27 cellular contexts compared by ENCODE assay signal in the genomic region with DNA sequence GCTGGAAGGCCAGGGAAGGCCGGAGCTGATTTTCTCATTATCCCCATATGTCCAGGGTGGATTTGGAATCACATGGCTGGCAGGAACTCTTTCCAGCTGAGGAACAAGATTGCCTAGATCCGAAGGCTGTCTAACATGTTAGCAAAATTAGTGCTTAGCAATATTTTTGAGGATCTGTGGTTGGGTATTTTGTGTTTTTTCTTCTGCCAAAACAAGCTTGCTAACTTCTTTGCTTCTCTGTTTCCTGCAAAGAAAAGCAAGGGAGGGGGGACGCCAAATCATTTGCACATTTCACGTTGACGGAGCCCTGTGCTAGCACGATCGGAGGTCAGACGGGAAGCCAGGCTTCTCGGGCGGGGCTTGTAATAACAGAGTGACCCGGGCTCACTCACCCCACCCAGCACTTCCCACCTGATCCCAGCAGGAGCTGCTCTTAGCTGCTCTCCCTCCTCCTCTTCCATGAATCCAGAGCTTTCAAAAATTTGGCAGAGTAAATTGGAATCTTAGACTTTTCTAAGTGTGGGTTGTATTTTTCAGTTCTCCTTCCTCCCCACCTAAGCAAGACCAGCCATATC. TPM values are rescaled to one million over a fixed set of nuclear protein-coding genes. Genes with fewer than 3 reads are reported as not detected.
DNase-seq lines count a peak whose midpoint lies in the region; ATAC-seq and TF ChIP-seq lines count a peak whose summit lies in the region.
"Had no signal": no experiment of that assay in that cellular context is flagged by ENCODE, and none has a peak within 500 bp of the region (broad histone marks: within the 10 kb centered on the region; RNA-seq: fewer than 3 reads in every experiment).

No MANE protein-coding gene starts in this region.

- H3K27ac ChIP-seq in lower lobe of right lung, result no peak overlapping the region
- H3K27ac ChIP-seq in dorsolateral prefrontal cortex, result peak overlapping the region in 16 of 59 donors; percentile 4 to 65 (median 30)
- H3K27ac ChIP-seq: HL-60, ovary, spleen had no signal

- peak; percentile 30 for TF ChIP-seq CTCF in fibroblast of the aortic adventitia (IDR thresholded peaks at IDR 0.05; ENCODE audit: insufficient read depth, low read length)
- peak; percentile 13 for TF ChIP-seq CTCF in lower lobe of right lung (IDR thresholded peaks at IDR 0.05)
- no peak for TF ChIP-seq CTCF in dorsolateral prefrontal cortex (IDR thresholded peaks at IDR 0.05 in 54 of 56, conservative IDR thresholded peaks at IDR 0.05 in 2 of 56; ENCODE audit: low read depth in 1 of 56, partially characterized antibody in 56 of 56)
- TF ChIP-seq CTCF in glutamatergic neuron (IDR thresholded peaks at IDR 0.05; ENCODE audit: partially characterized antibody, unreplicated experiment), result no peak

- no peaks in the 10 kb centered on the region for H3K9me3 ChIP-seq in lower lobe of right lung
- H3K9me3 ChIP-seq: ovary had no signal

- intact Hi-C loops in lower lobe of right lung (cut with DNase I) (no loop called here), dorsolateral prefrontal cortex (cut with DNase I) (no loop called here)

- H3K27me3 ChIP-seq in lower lobe of right lung (ENCODE audit: low read depth) (peaks cover 22% of the 10 kb centered on the region), dorsolateral prefrontal cortex (peaks cover 0 to 19% (median 0%) of the 10 kb centered on the region in 45 donors)
- H3K27me3 ChIP-seq: ovary had no signal

- H3K36me3 Mint-ChIP-seq in glutamatergic neuron (ENCODE audit: unreplicated experiment), result peaks cover 5% of the 10 kb centered on the region
- H3K36me3 Mint-ChIP-seq: activated naive CD8-positive, alpha-beta T cell treated with anti-CD3 and anti-CD28 coated beads, Interleukin-2, amount 10 ng/mL, durations not matched to agents 7 days and 5 days; natural killer cell; stimulated activated effector memory CD8-positive, alpha-beta T cell treated with anti-CD3 and anti-CD28 coated beads, Interleukin-12 subunit alpha, Interleukin-12 subunit beta, amount 100 ng/mL, for 72 hours had no signal

- DNase-seq in Caki2 (ENCODE audit: low read depth), result peak; percentile 47
- peak; percentile 45 for DNase-seq in NCI-H460 (ENCODE audit: extremely low read depth, low read depth)
- DNase-seq in fibroblast of the aortic adventitia (ENCODE audit: low read depth), result peak; percentile 67
- no peak for DNase-seq in lower lobe of right lung
- no peak for DNase-seq in NCI-H128 (lab: John Stamatoyannopoulos, UW; ENCODE audit: unreplicated experiment)
- no peak for DNase-seq in dorsolateral prefrontal cortex
- DNase-seq in DMS 273 (lab: John Stamatoyannopoulos, UW; ENCODE audit: unreplicated experiment), result no peak
- no peak for DNase-seq in glutamatergic neuron
- DNase-seq: activated CD4-positive, alpha-beta memory T cell treated with anti-CD3 and anti-CD28 coated beads, Interleukin-2, amount 10 ng/mL, durations not matched to agents 7 days and 5 days; activated CD4-positive, CD25-positive, alpha-beta regulatory T cell; activated effector memory CD4-positive, alpha-beta T cell treated with Interleukin-2 at 50 U/mL for 16 hours; activated naive CD8-positive, alpha-beta T cell treated with anti-CD3 and anti-CD28 coated beads, Interleukin-2, amount 10 ng/mL, durations not matched to agents 7 days and 5 days; C1 segment of cervical spinal cord; Calu3; H9; natural killer cell; NCI-H1930; NCI-H226; ovary; retina; spleen; stimulated activated CD4-positive, alpha-beta T cell treated with anti-CD3 and anti-CD28 coated beads, Interleukin-2, amount 100 ng/mL, for 48 hours had no signal

- H3K4me3 Mint-ChIP-seq in glutamatergic neuron (ENCODE audit: unreplicated experiment), result no peak overlapping the region
- H3K4me3 Mint-ChIP-seq: activated CD4-positive, alpha-beta memory T cell treated with anti-CD3 and anti-CD28 coated beads, Interleukin-2, amount 10 ng/mL, durations not matched to agents 7 days and 5 days; activated naive CD8-positive, alpha-beta T cell treated with anti-CD3 and anti-CD28 coated beads, Interleukin-2, amount 10 ng/mL, durations not matched to agents 7 days and 5 days; H9; natural killer cell; stimulated activated effector memory CD8-positive, alpha-beta T cell treated with anti-CD3 and anti-CD28 coated beads, Interleukin-12 subunit alpha, Interleukin-12 subunit beta, amount 100 ng/mL, for 72 hours had no signal

- peaks cover 19% of the 10 kb centered on the region for H3K4me1 ChIP-seq in lower lobe of right lung
- H3K4me1 ChIP-seq: spleen had no signal

- peaks cover 7% of the 10 kb centered on the region for H3K36me3 ChIP-seq in lower lobe of right lung
- H3K36me3 ChIP-seq: ovary, spleen had no signal

- in situ Hi-C loops in Caki2 (cut with HindIII; ENCODE audit: low pct_unique_long_range_greater_than_20kb, low sequenced_read_pairs), result no loop called here

- H3K27me3 Mint-ChIP-seq in glutamatergic neuron (ENCODE audit: unreplicated experiment), result peaks cover 6% of the 10 kb centered on the region

- peaks cover 2% of the 10 kb centered on the region for H3K9me3 Mint-ChIP-seq in glutamatergic neuron (ENCODE audit: unreplicated experiment)
- H3K9me3 Mint-ChIP-seq: activated CD4-positive, alpha-beta memory T cell treated with anti-CD3 and anti-CD28 coated beads, Interleukin-2, amount 10 ng/mL, durations not matched to agents 7 days and 5 days; activated naive CD8-positive, alpha-beta T cell treated with anti-CD3 and anti-CD28 coated beads, Interleukin-2, amount 10 ng/mL, durations not matched to agents 7 days and 5 days; natural killer cell; stimulated activated effector memory CD8-positive, alpha-beta T cell treated with anti-CD3 and anti-CD28 coated beads, Interleukin-12 subunit alpha, Interleukin-12 subunit beta, amount 100 ng/mL, for 72 hours had no signal

- no peak for ATAC-seq in lower lobe of right lung
- ATAC-seq: HepG2; natural killer cell; stimulated activated effector memory CD8-positive, alpha-beta T cell treated with anti-CD3 and anti-CD28 coated beads, Interleukin-12 subunit alpha, Interleukin-12 subunit beta, amount 100 ng/mL, for 72 hours had no signal

- peaks cover 3% of the 10 kb centered on the region for H3K4me1 Mint-ChIP-seq in glutamatergic neuron (ENCODE audit: low read depth, unreplicated experiment)
- H3K4me1 Mint-ChIP-seq: activated CD4-positive, alpha-beta memory T cell treated with anti-CD3 and anti-CD28 coated beads, Interleukin-2, amount 10 ng/mL, durations not matched to agents 7 days and 5 days; activated naive CD8-positive, alpha-beta T cell treated with anti-CD3 and anti-CD28 coated beads, Interleukin-2, amount 10 ng/mL, durations not matched to agents 7 days and 5 days; natural killer cell; stimulated activated effector memory CD8-positive, alpha-beta T cell treated with anti-CD3 and anti-CD28 coated beads, Interleukin-12 subunit alpha, Interleukin-12 subunit beta, amount 100 ng/mL, for 72 hours had no signal

- H3K4me3 ChIP-seq in fibroblast of the aortic adventitia (ENCODE audit: low read depth, low read length), result no peak overlapping the region
- H3K4me3 ChIP-seq in lower lobe of right lung, result no peak overlapping the region
- H3K4me3 ChIP-seq in dorsolateral prefrontal cortex, result no peak overlapping the region
- H3K4me3 ChIP-seq: ovary, spleen had no signal

- H3K27ac Mint-ChIP-seq in glutamatergic neuron (ENCODE audit: unreplicated experiment), result no peak overlapping the region
- H3K27ac Mint-ChIP-seq: activated CD4-positive, alpha-beta memory T cell treated with anti-CD3 and anti-CD28 coated beads, Interleukin-2, amount 10 ng/mL, durations not matched to agents 7 days and 5 days; activated naive CD8-positive, alpha-beta T cell treated with anti-CD3 and anti-CD28 coated beads, Interleukin-2, amount 10 ng/mL, durations not matched to agents 7 days and 5 days; natural killer cell; stimulated activated effector memory CD8-positive, alpha-beta T cell treated with anti-CD3 and anti-CD28 coated beads, Interleukin-12 subunit alpha, Interleukin-12 subunit beta, amount 100 ng/mL, for 72 hours had no signal

RNA-seq across cellular contexts. Expression of a gene that starts 33.3 kb away (rescaled TPM):
- 1.5 and 2.1 TPM in 2 replicates for total RNA-seq in Caki2 (2014; rRNA removed; shearing (Covaris generic); ENCODE audit: low replicate concordance)
- total RNA-seq in NCI-H460 (2014; rRNA removed; shearing (Covaris generic)), result 8.2 and 8.9 TPM in 2 replicates
- polyA plus RNA-seq in NCI-H460 (2014; cell fraction: nucleus; rRNA removed), result 7.8 and 8.4 TPM in 2 replicates
- total RNA-seq in fibroblast of the aortic adventitia (ENCODE audit: low replicate concordance) (1.6 and 3.0 TPM in 2 replicates), lower lobe of right lung (31.2 TPM), dorsolateral prefrontal cortex (1 to 10 TPM in 118 of 120 experiments, under 1 TPM in 2; 0.96 to 6.6 (median 2.5) TPM), glutamatergic neuron (ENCODE audit: unreplicated experiment) (not detected)
- total RNA-seq: activated CD4-positive, alpha-beta memory T cell treated with anti-CD3 and anti-CD28 coated beads, Interleukin-2, amount 10 ng/mL, durations not matched to agents 7 days and 5 days; activated naive CD8-positive, alpha-beta T cell treated with anti-CD3 and anti-CD28 coated beads, Interleukin-2, amount 10 ng/mL, durations not matched to agents 7 days and 5 days; Calu3; H9; HepG2; LHCN-M2; natural killer cell; OCI-LY7 had no signal
- polyA plus RNA-seq: HepG2 had no signal

Comparison
In these comparisons a context has a peak if more than half of its experiments do, and no peak if none do; other contexts are left out.
1. DNase-seq: peak in Caki2 (single experiment), NCI-H460 (single experiment) and fibroblast of the aortic adventitia (single experiment); none in lower lobe of right lung (single experiment), NCI-H128 (single experiment), dorsolateral prefrontal cortex (0 of 10), DMS 273 (single experiment) and glutamatergic neuron (single experiment).
2. CTCF ChIP-seq: peak in fibroblast of the aortic adventitia (single experiment) and lower lobe of right lung (single experiment); none in dorsolateral prefrontal cortex (0 of 56) and glutamatergic neuron (single experiment).